Comparison of ENCODE assay signal across 1 cellular context in genomic region chr4:10006604-10007435, GRCh38.
TF ChIP-seq lines count a peak whose summit lies in the region.

No MANE protein-coding gene starts in this region.

TF ChIP-seq in H1, 55 proteins besides CTCF, POLR2A, EP300 and RAD21:
- no peak for TF ChIP-seq JUN (IDR thresholded peaks at IDR 0.05; ENCODE audit: low read depth, low read length)
- no peak for TF ChIP-seq PHF8 (conservative IDR thresholded peaks at IDR 0.05; ENCODE audit: low read depth, low read length)
- no peak for TF ChIP-seq MAX (IDR thresholded peaks at IDR 0.05)
- TF ChIP-seq JUND (IDR thresholded peaks at IDR 0.05; ENCODE audit: low read length) = no peak
- no peak for TF ChIP-seq CBX5 (IDR thresholded peaks at IDR 0.05; ENCODE audit: low read depth, low read length)
- TF ChIP-seq POLR2AphosphoS5 (IDR thresholded peaks at IDR 0.05; ENCODE audit: low read depth, low read length) = no peak
- no peak for TF ChIP-seq KDM5A (IDR thresholded peaks at IDR 0.05; ENCODE audit: low read length)
- TF ChIP-seq BRCA1 (IDR thresholded peaks at IDR 0.05; ENCODE audit: low read depth, low read length) = no peak
- TF ChIP-seq BCL11A (IDR thresholded peaks at IDR 0.05; ENCODE audit: low read depth in 2 of 2, low read length in 2 of 2) = no peak
- TF ChIP-seq ATF3 (IDR thresholded peaks at IDR 0.05; ENCODE audit: insufficient read depth, low read depth, low read length) = no peak
- TF ChIP-seq KDM1A (IDR thresholded peaks at IDR 0.05; ENCODE audit: borderline replicate concordance, low read length) = no peak
- TF ChIP-seq EGR1 (IDR thresholded peaks at IDR 0.05; ENCODE audit: borderline replicate concordance, low read depth, low read length) = no peak
